Comparison of ENCODE assay signal across 20 cellular contexts in genomic region chr7:100711369-100711768, GRCh38. TPM values are rescaled to one million over a fixed set of nuclear protein-coding genes. Genes with fewer than 3 reads are reported as not detected.
DNase-seq lines count a peak whose midpoint lies in the region; ATAC-seq and TF ChIP-seq lines count a peak whose summit lies in the region.
"Had no signal": no experiment of that assay in that cellular context is flagged by ENCODE, and none has a peak within 500 bp of the region (broad histone marks: within the 10 kb centered on the region; RNA-seq: fewer than 3 reads in every experiment).

No MANE protein-coding gene starts in this region.

- peaks cover 12% of the 10 kb centered on the region for H4K20me1 ChIP-seq in GM23338 (replicated peaks; ENCODE audit: insufficient read depth)

- 0 out of 2 replicates have a peak, but pooled peaks cover 9% of the 10 kb centered on the region for H3F3A ChIP-seq in GM23338 (replicated peaks; ENCODE audit: low read depth)

- CTCF ChIA-PET in RWPE1 (lab: Yijun Ruan, JAX), result interaction anchor here (1.4 kb wide), 1 partner anchor 8 kb away, joined by 7 read pairs; the partner anchor contains the start of gene EPO

- no peak overlapping the region for H3K27ac ChIP-seq in GM23338 (ENCODE audit: low read depth)
- H3K27ac ChIP-seq in RWPE1, result peak overlapping the region; percentile 3; the same call in 1 of the 2 replicates

- peaks cover 8% of the 10 kb centered on the region for H3K36me3 ChIP-seq in GM23338 (ENCODE audit: insufficient read depth)

- H2AFZ ChIP-seq in GM23338, result no peak overlapping the region

- H3K9me3 Mint-ChIP-seq in GM23338 (no peaks in the 10 kb centered on the region), nephron progenitor cell (peaks cover 3% of the 10 kb centered on the region)
- H3K9me3 Mint-ChIP-seq in natural killer cell treated with Interleukin-12 subunit alpha and Interleukin-12 subunit beta and Interleukin-15 and Interleukin-18, amount 100 ng/mL, for 72 hours, result no peaks in the 10 kb centered on the region
- H3K9me3 Mint-ChIP-seq: CD4-positive, alpha-beta T cell had no signal

- DNase-seq in GM23338 (ENCODE audit: low spot score), result no peak
- DNase-seq in RWPE1 (ENCODE audit: low spot score), result no peak
- no peak for DNase-seq in nephron progenitor cell
- DNase-seq in NAMALWA (ENCODE audit: low spot score), result no peak
- no peak for DNase-seq in natural killer cell treated with Interleukin-12 subunit alpha and Interleukin-12 subunit beta and Interleukin-15 and Interleukin-18, amount 100 ng/mL, for 72 hours (ENCODE audit: low spot score)
- no peak for DNase-seq in hypothalamus (lab: John Stamatoyannopoulos, UW)
- DNase-seq: CD4-positive, alpha-beta T cell; DMS153; GDM1; GOT3; KG1; NCI-H187 treated with DMSO at 0.1 percent for 48 hours; NCI-H226; NCI-H524; NCI-H82; RPMI8226; SIG-M5 had no signal

- H3K27me3 Mint-ChIP-seq in GM23338 (ENCODE audit: insufficient read depth, low read depth, poor library complexity) (peaks cover 2% of the 10 kb centered on the region), nephron progenitor cell (ENCODE audit: low read depth, poor library complexity) (peaks cover 12% of the 10 kb centered on the region)
- H3K27me3 Mint-ChIP-seq in natural killer cell treated with Interleukin-12 subunit alpha and Interleukin-12 subunit beta and Interleukin-15 and Interleukin-18, amount 100 ng/mL, for 72 hours, result peaks cover 3 to 6% of the 10 kb centered on the region in 2 donors
- H3K27me3 Mint-ChIP-seq: CD4-positive, alpha-beta T cell had no signal

- H3K4me1 ChIP-seq in GM23338 (ENCODE audit: insufficient read depth), result no peaks in the 10 kb centered on the region; the same call in 1 of the 2 replicates

- no peak overlapping the region for H3K4me2 ChIP-seq in GM23338

- H3K36me3 Mint-ChIP-seq in GM23338 (ENCODE audit: low read depth), result peaks cover 20% of the 10 kb centered on the region
- H3K36me3 Mint-ChIP-seq in nephron progenitor cell (ENCODE audit: low read depth), result peaks cover 8% of the 10 kb centered on the region
- no peaks in the 10 kb centered on the region for H3K36me3 Mint-ChIP-seq in natural killer cell treated with Interleukin-12 subunit alpha and Interleukin-12 subunit beta and Interleukin-15 and Interleukin-18, amount 100 ng/mL, for 72 hours

- no peak for TF ChIP-seq CTCF in GM23338 (conservative IDR thresholded peaks at IDR 0.05; ENCODE audit: low read depth in 2 of 2)
- no peak for TF ChIP-seq CTCF in RWPE1 (conservative IDR thresholded peaks at IDR 0.05; ENCODE audit: low read depth)
- TF ChIP-seq CTCF in nephron progenitor cell (IDR thresholded peaks at IDR 0.05), result no peak

- H3K4me3 ChIP-seq in GM23338, result no peak overlapping the region

- H3K27me3 ChIP-seq in GM23338 (ENCODE audit: insufficient read depth), result no peaks in the 10 kb centered on the region

- H3K79me2 ChIP-seq in GM23338 (replicated peaks; ENCODE audit: insufficient read depth), result peaks cover 18% of the 10 kb centered on the region

- no peak overlapping the region for H3K4me3 Mint-ChIP-seq in GM23338
- H3K4me3 Mint-ChIP-seq in nephron progenitor cell, result no peak overlapping the region
- no peak overlapping the region for H3K4me3 Mint-ChIP-seq in natural killer cell treated with Interleukin-12 subunit alpha and Interleukin-12 subunit beta and Interleukin-15 and Interleukin-18, amount 100 ng/mL, for 72 hours
- H3K4me3 Mint-ChIP-seq: CD4-positive, alpha-beta T cell had no signal

- H3K27ac Mint-ChIP-seq in GM23338, result no peak overlapping the region
- H3K27ac Mint-ChIP-seq in nephron progenitor cell, result peak overlapping the region; percentile 32
- H3K27ac Mint-ChIP-seq in natural killer cell treated with Interleukin-12 subunit alpha and Interleukin-12 subunit beta and Interleukin-15 and Interleukin-18, amount 100 ng/mL, for 72 hours, result no peak overlapping the region
- H3K27ac Mint-ChIP-seq: CD4-positive, alpha-beta T cell had no signal

- POLR2A ChIA-PET in RWPE1 (lab: Yijun Ruan, JAX; ENCODE audit: low non-redundant PET), result no interaction called here

- no peaks in the 10 kb centered on the region for H3K9me2 ChIP-seq in GM23338 (ENCODE audit: insufficient read depth)

- H3K4me1 Mint-ChIP-seq in GM23338 (peaks cover 9% of the 10 kb centered on the region), nephron progenitor cell (peaks cover 21% of the 10 kb centered on the region)
- peaks cover 9 to 12% of the 10 kb centered on the region in 2 donors for H3K4me1 Mint-ChIP-seq in natural killer cell treated with Interleukin-12 subunit alpha and Interleukin-12 subunit beta and Interleukin-15 and Interleukin-18, amount 100 ng/mL, for 72 hours (ENCODE audit: low read depth in 2 of 2)

- 0 out of 3 replicates have a peak, but pooled peaks have one; percentile 13 for ATAC-seq in GM23338
- ATAC-seq in natural killer cell treated with Interleukin-12 subunit alpha and Interleukin-12 subunit beta and Interleukin-15 and Interleukin-18, amount 100 ng/mL, for 72 hours, result no peak
- ATAC-seq: SK-N-SH treated with all-trans-retinoic acid at 6 μM for 48 hours had no signal

RNA-seq across cellular contexts. Expression of gene POP7, which starts 5.4 kb away (rescaled TPM):
- 87.3 and 110 TPM in 2 replicates for total RNA-seq in GM23338 (2014; rRNA removed; shearing (Covaris generic))
- polyA plus RNA-seq in GM23338 (2016; fragmentation: Nextera tagmentation; extraction: Ambion mirVana), result 216 and 219 TPM in 2 replicates
- 10 to 100 TPM; 46.6 to 64.9 TPM for total RNA-seq in natural killer cell treated with Interleukin-12 subunit alpha and Interleukin-12 subunit beta and Interleukin-15 and Interleukin-18, amount 100 ng/mL, for 72 hours

RNA-seq across cellular contexts. Expression of gene EPO, which starts 8.9 kb away (rescaled TPM):
- total RNA-seq in GM23338 (2014; rRNA removed; shearing (Covaris generic)), result 0.89 TPM in 1 of 2 replicates, not detected in the other
- 0.97 and 1.0 TPM in 2 replicates for polyA plus RNA-seq in GM23338 (2016; fragmentation: Nextera tagmentation; extraction: Ambion mirVana)
- not detected for total RNA-seq in natural killer cell treated with Interleukin-12 subunit alpha and Interleukin-12 subunit beta and Interleukin-15 and Interleukin-18, amount 100 ng/mL, for 72 hours
- total RNA-seq: CD4-positive, alpha-beta T cell; Daoy had no signal
- polyA plus RNA-seq: BJ had no signal

RNA-seq across cellular contexts. Expression of gene GIGYF1, which starts 17.3 kb away (rescaled TPM):
- total RNA-seq in GM23338 (2014; rRNA removed; shearing (Covaris generic)), result 50.6 and 69.8 TPM in 2 replicates
- 40.0 and 40.4 TPM in 2 replicates for polyA plus RNA-seq in GM23338 (2016; fragmentation: Nextera tagmentation; extraction: Ambion mirVana)
- 10 to 100 TPM; 28.5 to 72.1 TPM for total RNA-seq in natural killer cell treated with Interleukin-12 subunit alpha and Interleukin-12 subunit beta and Interleukin-15 and Interleukin-18, amount 100 ng/mL, for 72 hours

RNA-seq across cellular contexts. Expression of gene ZAN, which starts 22.0 kb away (rescaled TPM):
- total RNA-seq in GM23338 (2014; rRNA removed; shearing (Covaris generic)), result 0.03 TPM in 1 of 2 replicates, not detected in the other
- polyA plus RNA-seq in GM23338 (2016; fragmentation: Nextera tagmentation; extraction: Ambion mirVana), result 0.07 TPM in 1 of 2 replicates, not detected in the other
- total RNA-seq in natural killer cell treated with Interleukin-12 subunit alpha and Interleukin-12 subunit beta and Interleukin-15 and Interleukin-18, amount 100 ng/mL, for 72 hours, result not detected
- total RNA-seq: CD4-positive, alpha-beta T cell; Daoy had no signal
- polyA plus RNA-seq: BJ had no signal

RNA-seq across cellular contexts. Expression of gene GNB2, which starts 37.8 kb away (rescaled TPM):
- 153 and 156 TPM in 2 replicates for total RNA-seq in GM23338 (2014; rRNA removed; shearing (Covaris generic))
- 112 and 113 TPM in 2 replicates for polyA plus RNA-seq in GM23338 (2016; fragmentation: Nextera tagmentation; extraction: Ambion mirVana)
- total RNA-seq in natural killer cell treated with Interleukin-12 subunit alpha and Interleukin-12 subunit beta and Interleukin-15 and Interleukin-18, amount 100 ng/mL, for 72 hours, result 100 to 1,000 TPM; 345 to 348 TPM
